25 cellular contexts compared by ENCODE assay signal in the genomic region with DNA sequence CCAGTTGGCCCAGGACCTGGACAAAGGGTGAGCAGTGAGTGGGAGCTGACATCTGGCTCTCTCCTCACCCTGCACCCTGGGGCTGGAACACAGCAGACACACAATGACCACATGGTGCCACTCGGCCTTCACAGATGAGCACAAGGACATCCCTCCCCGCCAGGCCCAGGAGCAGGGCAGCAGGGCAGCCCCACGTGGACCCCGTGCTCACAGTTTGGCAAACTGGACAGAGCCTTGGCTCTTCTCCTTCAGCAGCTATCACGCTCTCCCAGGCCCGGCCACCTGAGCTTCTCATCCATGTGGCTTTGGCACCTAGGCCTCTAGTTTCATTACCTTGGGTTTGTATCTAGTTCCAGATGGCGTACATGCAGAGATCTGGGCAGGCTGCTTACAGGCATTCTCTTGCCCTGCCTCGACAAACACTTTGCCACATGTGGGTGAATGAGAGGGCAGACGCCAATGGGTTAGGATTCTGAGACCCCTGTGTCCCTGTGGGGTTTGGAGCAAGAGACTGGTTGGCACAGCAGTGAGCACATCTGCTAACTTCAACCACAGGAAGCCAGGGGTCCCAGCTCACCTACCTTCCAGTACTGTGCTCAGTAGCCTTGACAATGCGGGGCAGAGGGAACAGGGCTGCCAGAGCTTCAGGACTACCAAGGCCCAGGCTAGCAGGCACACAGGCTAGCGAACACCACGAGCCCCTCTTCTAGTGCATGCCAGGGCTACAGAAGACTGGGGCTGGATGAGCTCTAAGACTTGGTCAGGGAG. TPM values are rescaled to one million over a fixed set of nuclear protein-coding genes. Genes with fewer than 3 reads are reported as not detected.
"Had no signal": no experiment of that assay in that cellular context is flagged by ENCODE, and none has a peak within 500 bp of the region (broad histone marks: within the 10 kb centered on the region; RNA-seq: fewer than 3 reads in every experiment).

No MANE protein-coding gene starts in this region.

- H3K9me3 ChIP-seq: body of pancreas, left lung, pancreas, right lobe of liver had no signal

- DNase-seq: activated B cell treated with CpG ODN at 0.5 μM for 24 hours; activated CD4-positive, alpha-beta T cell treated with anti-CD3 and anti-CD28 coated beads for 36 hours; activated CD4-positive, alpha-beta T cell treated with anti-CD3 and anti-CD28 coated beads, Interleukin-2, amount 50 U/mL, for 4 hours; activated CD8-positive, alpha-beta memory T cell treated with anti-CD3 and anti-CD28 coated beads for 24 hours; activated CD8-positive, alpha-beta memory T cell treated with anti-CD3 and anti-CD28 coated beads, Interleukin-2, amount 50 U/mL, for 48 hours; activated naive CD4-positive, alpha-beta T cell treated with Interleukin-2 at 50 U/mL for 16 hours; activated naive CD8-positive, alpha-beta T cell treated with anti-CD3 and anti-CD28 coated beads for 36 hours; activated T-cell treated with anti-CD3 and anti-CD28 coated beads, Interleukin-2, amount 50 U/mL, for 48 hours; anterior cingulate cortex; body of pancreas; dermis blood vessel endothelial cell; effector CD8-positive, alpha-beta T cell; erythroblast; foreskin fibroblast; kidney; left lung; pancreas; T-helper 9 cell had no signal

- ATAC-seq: activated CD4-positive, alpha-beta T cell treated with anti-CD3 and anti-CD28 coated beads for 36 hours; body of pancreas; left lung; pancreas; stimulated activated memory B cell treated with anti-CD40 and anti-IgM and Interleukin-4, amounts not matched to agents 10 μg/mL and 1 μg/mL and 100 μg/mL, for 72 hours had no signal

- H3K36me3 Mint-ChIP-seq: activated naive CD8-positive, alpha-beta T cell treated with anti-CD3 and anti-CD28 coated beads for 36 hours; stimulated activated memory B cell treated with anti-CD40 and anti-IgM and Interleukin-4, amounts not matched to agents 10 μg/mL and 1 μg/mL and 100 μg/mL, for 72 hours; type B pancreatic cell had no signal

- H3K9me3 Mint-ChIP-seq: activated B cell treated with CpG ODN at 0.5 μM for 24 hours; activated naive CD8-positive, alpha-beta T cell treated with anti-CD3 and anti-CD28 coated beads for 36 hours; memory B cell; natural killer cell treated with Interleukin-12 subunit alpha and Interleukin-12 subunit beta and Interleukin-15 and Interleukin-18, amount 100 ng/mL, for 72 hours; stimulated activated memory B cell treated with anti-CD40 and anti-IgM and Interleukin-4, amounts not matched to agents 10 μg/mL and 1 μg/mL and 100 μg/mL, for 72 hours had no signal

- H3K27ac Mint-ChIP-seq: activated B cell treated with CpG ODN at 0.5 μM for 24 hours; activated CD4-positive, alpha-beta T cell treated with anti-CD3 and anti-CD28 coated beads for 36 hours; activated naive CD8-positive, alpha-beta T cell treated with anti-CD3 and anti-CD28 coated beads for 36 hours; memory B cell; natural killer cell treated with Interleukin-12 subunit alpha and Interleukin-12 subunit beta and Interleukin-15 and Interleukin-18, amount 100 ng/mL, for 72 hours; stimulated activated memory B cell treated with anti-CD40 and anti-IgM and Interleukin-4, amounts not matched to agents 10 μg/mL and 1 μg/mL and 100 μg/mL, for 72 hours; type B pancreatic cell had no signal

- H3K36me3 ChIP-seq: cardiac muscle cell, left lung, pancreas, right lobe of liver had no signal

- H3K4me3 ChIP-seq: body of pancreas, cardiac muscle cell, left lung, pancreas, right lobe of liver, skin epidermis had no signal

- H3K27ac ChIP-seq: body of pancreas, cardiac muscle cell, left lung, pancreas, right lobe of liver, skin epidermis had no signal

- H3K27me3 ChIP-seq: body of pancreas, cardiac muscle cell, pancreas, right lobe of liver had no signal

- H3K4me3 Mint-ChIP-seq: activated B cell treated with CpG ODN at 0.5 μM for 24 hours; activated CD4-positive, alpha-beta T cell treated with anti-CD3 and anti-CD28 coated beads for 36 hours; activated naive CD8-positive, alpha-beta T cell treated with anti-CD3 and anti-CD28 coated beads for 36 hours; memory B cell; natural killer cell treated with Interleukin-12 subunit alpha and Interleukin-12 subunit beta and Interleukin-15 and Interleukin-18, amount 100 ng/mL, for 72 hours; stimulated activated memory B cell treated with anti-CD40 and anti-IgM and Interleukin-4, amounts not matched to agents 10 μg/mL and 1 μg/mL and 100 μg/mL, for 72 hours; type B pancreatic cell had no signal

RNA-seq across cellular contexts. Expression of gene PTPRF, which starts 3.4 kb away (rescaled TPM):
- total RNA-seq: activated B cell treated with CpG ODN at 0.5 μM for 24 hours had no signal
